Comparison of ENCODE assay signal across 14 cellular contexts in genomic region chr17:45043268-45043681, GRCh38. TPM values are rescaled to one million over a fixed set of nuclear protein-coding genes. Genes with fewer than 3 reads are reported as not detected.
A peak's percentile ranks its signal among the peaks of the same experiment; 100 is the strongest.
DNase-seq lines count a peak whose midpoint lies in the region; ATAC-seq and TF ChIP-seq lines count a peak whose summit lies in the region.
"Had no signal": no experiment of that assay in that cellular context is flagged by ENCODE, and none has a peak within 500 bp of the region (broad histone marks: within the 10 kb centered on the region; RNA-seq: fewer than 3 reads in every experiment).

No MANE protein-coding gene starts in this region.

- H3K9me3 Mint-ChIP-seq in activated T-cell treated with anti-CD3 and anti-CD28 coated beads, Interleukin-2, amount 50 U/mL, for 72 hours: no peaks in the 10 kb centered on the region
- no peaks in the 10 kb centered on the region for H3K9me3 Mint-ChIP-seq in CD8-positive, alpha-beta T cell
- H3K9me3 Mint-ChIP-seq: activated CD4-positive, alpha-beta memory T cell treated with anti-CD3 and anti-CD28 coated beads, Interleukin-2, amount 10 ng/mL, durations not matched to agents 7 days and 5 days; natural killer cell had no signal

- no peaks in the 10 kb centered on the region for H3K36me3 ChIP-seq in lower lobe of right lung
- no peaks in the 10 kb centered on the region for H3K36me3 ChIP-seq in CD8-positive, alpha-beta T cell (ENCODE audit: insufficient read depth, low read length)
- H3K36me3 ChIP-seq: BE2C, brain microvascular endothelial cell had no signal

- intact Hi-C loops in lower lobe of right lung (cut with DNase I): no loop called here
- intact Hi-C loops in CD8-positive, alpha-beta T cell (cut with DNase I, micrococcal nuclease): loop anchor here in 1 of 2 experiments (10.0 kb wide), 1 partner anchor 848 kb away; the partner anchor contains the start of gene ATXN7L3

- no peak overlapping the region for H3K4me3 ChIP-seq in lower lobe of right lung
- no peak overlapping the region for H3K4me3 ChIP-seq in CD8-positive, alpha-beta T cell (ENCODE audit: low read depth, low read length)

- peak; percentile 47 to 61 for ATAC-seq in activated T-cell treated with anti-CD3 and anti-CD28 coated beads, Interleukin-2, amount 50 U/mL, for 72 hours (replicated peaks in 1 of 2)
- peak; percentile 40 to 50 for ATAC-seq in lower lobe of right lung
- no peak for ATAC-seq in HG02970 (IDR thresholded peaks at IDR 0.05; ENCODE audit: low FRiP score, unreplicated experiment)
- ATAC-seq in GM21526 (IDR thresholded peaks at IDR 0.05; ENCODE audit: low FRiP score, unreplicated experiment): no peak
- no peak for ATAC-seq in CD8-positive, alpha-beta T cell
- ATAC-seq: natural killer cell had no signal

- no peak for DNase-seq in activated T-cell treated with anti-CD3 and anti-CD28 coated beads, Interleukin-2, amount 50 U/mL, for 72 hours
- DNase-seq in activated T-cell treated with anti-CD3 and anti-CD28 coated beads, Interleukin-2, amount 50 U/mL, for 48 hours: no peak
- DNase-seq in cerebellum (ENCODE audit: low spot score) (peak; percentile 62), lower lobe of right lung (peak; percentile 70), ureter (ENCODE audit: low spot score) (peak; percentile 87)
- no peak for DNase-seq in CD8-positive, alpha-beta T cell
- DNase-seq: activated CD4-positive, alpha-beta memory T cell treated with anti-CD3 and anti-CD28 coated beads, Interleukin-2, amount 10 ng/mL, durations not matched to agents 7 days and 5 days; BE2C; brain microvascular endothelial cell; natural killer cell; NCI-H146; SIG-M5 had no signal

- TF ChIP-seq CTCF in lower lobe of right lung (IDR thresholded peaks at IDR 0.05): no peak
- no peak for TF ChIP-seq CTCF in CD8-positive, alpha-beta T cell (IDR thresholded peaks at IDR 0.05)

- H3K27me3 Mint-ChIP-seq in activated T-cell treated with anti-CD3 and anti-CD28 coated beads, Interleukin-2, amount 50 U/mL, for 72 hours (ENCODE audit: low read depth): no peaks in the 10 kb centered on the region
- no peaks in the 10 kb centered on the region for H3K27me3 Mint-ChIP-seq in CD8-positive, alpha-beta T cell (ENCODE audit: low read depth)
- H3K27me3 Mint-ChIP-seq: activated CD4-positive, alpha-beta memory T cell treated with anti-CD3 and anti-CD28 coated beads, Interleukin-2, amount 10 ng/mL, durations not matched to agents 7 days and 5 days had no signal

- H3K4me1 Mint-ChIP-seq in activated T-cell treated with anti-CD3 and anti-CD28 coated beads, Interleukin-2, amount 50 U/mL, for 72 hours (ENCODE audit: low read depth): peaks cover 53% of the 10 kb centered on the region
- peaks cover 35% of the 10 kb centered on the region for H3K4me1 Mint-ChIP-seq in CD8-positive, alpha-beta T cell (ENCODE audit: low read depth)

- no peaks in the 10 kb centered on the region for H3K9me3 ChIP-seq in lower lobe of right lung
- no peaks in the 10 kb centered on the region for H3K9me3 ChIP-seq in CD8-positive, alpha-beta T cell (ENCODE audit: low read length)
- H3K9me3 ChIP-seq: BE2C had no signal

- H3K27ac Mint-ChIP-seq in activated T-cell treated with anti-CD3 and anti-CD28 coated beads, Interleukin-2, amount 50 U/mL, for 72 hours: no peak overlapping the region
- H3K27ac Mint-ChIP-seq in CD8-positive, alpha-beta T cell: no peak overlapping the region
- H3K27ac Mint-ChIP-seq: activated CD4-positive, alpha-beta memory T cell treated with anti-CD3 and anti-CD28 coated beads, Interleukin-2, amount 10 ng/mL, durations not matched to agents 7 days and 5 days; natural killer cell had no signal

- POLR2A ChIA-PET in CD8-positive, alpha-beta T cell (lab: Charles Lee): interaction anchor here (1.8 kb wide), 1 partner anchor 8 kb away, joined by 7 read pairs; the partner anchor contains the start of gene DCAKD

- H3K4me3 Mint-ChIP-seq in activated T-cell treated with anti-CD3 and anti-CD28 coated beads, Interleukin-2, amount 50 U/mL, for 72 hours: no peak overlapping the region
- no peak overlapping the region for H3K4me3 Mint-ChIP-seq in CD8-positive, alpha-beta T cell
- H3K4me3 Mint-ChIP-seq: activated CD4-positive, alpha-beta memory T cell treated with anti-CD3 and anti-CD28 coated beads, Interleukin-2, amount 10 ng/mL, durations not matched to agents 7 days and 5 days; natural killer cell had no signal

- CTCF ChIA-PET in CD8-positive, alpha-beta T cell (lab: Charles Lee): interaction anchor here (0.6 to 1.6 kb wide), 3 partner anchors 21 to 74 kb away, joined by 3 to 5 read pairs (median 4); no protein-coding TSS in a partner anchor

- peaks cover 3% of the 10 kb centered on the region for H3K4me1 ChIP-seq in lower lobe of right lung
- peaks cover 7% of the 10 kb centered on the region for H3K4me1 ChIP-seq in CD8-positive, alpha-beta T cell (ENCODE audit: insufficient read depth, low read length)

- H3K36me3 Mint-ChIP-seq in activated T-cell treated with anti-CD3 and anti-CD28 coated beads, Interleukin-2, amount 50 U/mL, for 72 hours (ENCODE audit: insufficient read depth in 2 of 2): peaks cover 2 to 4% of the 10 kb centered on the region in 2 donors
- peaks cover 4% of the 10 kb centered on the region for H3K36me3 Mint-ChIP-seq in CD8-positive, alpha-beta T cell
- H3K36me3 Mint-ChIP-seq: natural killer cell had no signal

- no peaks in the 10 kb centered on the region for H3K27me3 ChIP-seq in lower lobe of right lung (ENCODE audit: low read depth)
- no peaks in the 10 kb centered on the region for H3K27me3 ChIP-seq in CD8-positive, alpha-beta T cell (ENCODE audit: insufficient read depth, low read length)
- H3K27me3 ChIP-seq: BE2C, brain microvascular endothelial cell had no signal

- H3K27ac ChIP-seq in lower lobe of right lung: no peak overlapping the region
- H3K27ac ChIP-seq in CD8-positive, alpha-beta T cell (ENCODE audit: low read depth, low read length): no peak overlapping the region
- H3K27ac ChIP-seq: brain microvascular endothelial cell had no signal

RNA-seq across cellular contexts. Expression of gene DCAKD, which starts 8.2 kb away (rescaled TPM):
- total RNA-seq in activated T-cell treated with anti-CD3 and anti-CD28 coated beads, Interleukin-2, amount 50 U/mL, for 72 hours: 10 to 100 TPM; 42.0 to 59.2 TPM
- total RNA-seq in cerebellum: 41.9 TPM
- 20.1 TPM for total RNA-seq in lower lobe of right lung
- 76.4 TPM for total RNA-seq in ureter
- total RNA-seq in CD8-positive, alpha-beta T cell: 1 to 10 TPM; 8.3 to 8.4 TPM

RNA-seq across cellular contexts. Expression of gene NMT1, which starts 17.8 kb away (rescaled TPM):
- total RNA-seq in activated T-cell treated with anti-CD3 and anti-CD28 coated beads, Interleukin-2, amount 50 U/mL, for 72 hours: 100 to 1,000 TPM; 130 to 145 TPM
- 30.4 TPM for total RNA-seq in cerebellum
- 117 TPM for total RNA-seq in lower lobe of right lung
- total RNA-seq in ureter: 125 TPM
- total RNA-seq in CD8-positive, alpha-beta T cell: 10 to 100 TPM; 62.6 to 66.6 TPM

Comparison
In these comparisons a context has a peak if more than half of its experiments do, and no peak if none do; other contexts are left out.
1. ATAC-seq: peak in activated T-cell treated with anti-CD3 and anti-CD28 coated beads, Interleukin-2, amount 50 U/mL, for 72 hours (2 of 2) and lower lobe of right lung (2 of 2); none in HG02970 (single experiment), GM21526 (single experiment) and CD8-positive, alpha-beta T cell (single experiment).
2. DNase-seq: peak in cerebellum (single experiment), lower lobe of right lung (single experiment) and ureter (single experiment); none in activated T-cell treated with anti-CD3 and anti-CD28 coated beads, Interleukin-2, amount 50 U/mL, for 72 hours (0 of 2), activated T-cell treated with anti-CD3 and anti-CD28 coated beads, Interleukin-2, amount 50 U/mL, for 48 hours (0 of 2) and CD8-positive, alpha-beta T cell (0 of 7).